In the genomic region with DNA sequence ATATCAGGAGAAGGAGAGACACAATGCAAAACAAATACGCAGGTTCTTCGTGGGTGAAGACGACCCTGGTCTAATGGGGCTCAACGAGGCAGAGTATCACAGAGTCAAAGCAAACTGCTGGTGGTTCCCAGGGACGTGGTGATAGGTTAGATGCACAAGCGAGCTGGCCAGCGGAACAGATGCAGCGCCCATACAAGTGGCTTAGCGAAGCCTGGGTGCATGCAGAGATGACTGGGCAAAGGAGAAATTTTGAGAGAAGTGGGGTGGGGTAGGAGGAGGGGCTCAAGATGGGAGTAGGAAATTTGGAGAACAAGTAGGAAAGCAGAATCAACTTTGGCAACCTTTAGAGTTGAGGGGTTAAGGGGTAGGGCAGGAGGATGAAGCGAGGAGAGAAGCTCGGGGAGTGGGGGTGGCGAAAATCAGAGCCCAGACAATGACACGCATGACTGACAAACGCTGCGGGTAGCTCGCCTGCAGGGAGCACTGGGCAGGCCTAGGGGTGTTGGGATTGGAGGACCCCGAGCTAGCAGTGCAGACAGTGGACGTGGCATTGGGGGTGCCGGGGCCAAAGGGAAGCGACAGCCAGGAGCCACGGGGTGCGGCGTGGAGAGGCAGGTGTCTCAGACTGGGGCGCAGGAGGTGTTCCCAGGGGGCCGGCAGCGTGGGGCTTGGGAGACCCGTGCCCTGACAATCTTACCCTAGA, we compare ENCODE assay signal across 8 cellular contexts. TPM values are rescaled to one million over a fixed set of nuclear protein-coding genes. Genes with fewer than 3 reads are reported as not detected.
DNase-seq lines count a peak whose midpoint lies in the region; ATAC-seq and FAIRE-seq lines count a peak whose summit lies in the region.

No MANE protein-coding gene starts in this region.

- H3K4me3 ChIP-seq in SJSA1 (peak overlapping the region; percentile 71), iPS-11a (ENCODE audit: low read depth, low read length) (peak overlapping the region; percentile 95), small intestine (ENCODE audit: low read depth in 1 of 2, low read length in 2 of 2) (peak overlapping the region; percentile 74 to 77)

- 0 to 2% (median 1%) methylated on average over 27 of the region's 27 CpGs for WGBS in small intestine, 3 donors

- peak; percentile 42 for ATAC-seq in GM19372 (IDR thresholded peaks at IDR 0.05; ENCODE audit: low read depth, unreplicated experiment)
- ATAC-seq in HG03439 (IDR thresholded peaks at IDR 0.05; ENCODE audit: unreplicated experiment) = peak; percentile 48

- H3K27ac ChIP-seq in SJSA1 = peak overlapping the region; percentile 44
- H3K27ac ChIP-seq in angular gyrus (ENCODE audit: low read depth, low read length) = peak overlapping the region; percentile 67
- peak overlapping the region; percentile 26 to 92 for H3K27ac ChIP-seq in small intestine (ENCODE audit: low read depth in 1 of 2, low read length in 1 of 2)

- peaks cover 14% of the 10 kb centered on the region for H3K36me3 ChIP-seq in SJSA1
- no peaks in the 10 kb centered on the region for H3K36me3 ChIP-seq in small intestine (ENCODE audit: control insufficient read depth in 2 of 2, insufficient read depth in 2 of 2, low read length in 2 of 2)

- H3K9me3 ChIP-seq in SJSA1 (replicated peaks) (no peaks in the 10 kb centered on the region), small intestine (ENCODE audit: control insufficient read depth, low read depth) (no peaks in the 10 kb centered on the region)

- no peak for FAIRE-seq in small intestine (lab: Jason Lieb, UNC)

- H3K4me1 ChIP-seq in SJSA1 (replicated peaks) (peaks cover 15% of the 10 kb centered on the region), small intestine (ENCODE audit: control insufficient read depth in 2 of 2, insufficient read depth in 1 of 2, low read depth in 1 of 2, low read length in 1 of 2) (peaks cover 3% of the 10 kb centered on the region in 2 donors)

- peak; percentile 21 for DNase-seq in COLO829 (ENCODE audit: low spot score)
- no peak for DNase-seq in SJSA1 (ENCODE audit: low read depth in 1 of 2, low spot score in 2 of 2)
- DNase-seq in small intestine = peak; percentile 28
- no peak for DNase-seq in NCI-H1694 treated with DMSO at 0.1 percent for 48 hours (lab: John Stamatoyannopoulos, UW)

- H3K27me3 ChIP-seq in SJSA1 (replicated peaks) = no peaks in the 10 kb centered on the region
- no peaks in the 10 kb centered on the region for H3K27me3 ChIP-seq in small intestine (ENCODE audit: control insufficient read depth in 2 of 2, insufficient read depth in 2 of 2, low read length in 2 of 2)

RNA-seq across cellular contexts. Expression of a gene that starts 0.5 kb away (rescaled TPM):
- total RNA-seq in SJSA1 (2014; rRNA removed; shearing (Covaris generic)) = 14.7 and 128 TPM in 2 replicates
- 10 to 100 TPM; 11.9 to 25.9 (median 14.8) TPM for polyA plus RNA-seq in small intestine

Comparison
In these comparisons a context has a peak if more than half of its experiments do, and no peak if none do; other contexts are left out.
1. DNase-seq: peak in COLO829 (single experiment) and small intestine (single experiment); none in SJSA1 (0 of 2) and NCI-H1694 treated with DMSO at 0.1 percent for 48 hours (single experiment).
2. Peak in every context shown above with its lines, with median percentiles within 50 percentile points of each other: H3K27ac ChIP-seq and H3K4me3 ChIP-seq.